In the genomic region with DNA sequence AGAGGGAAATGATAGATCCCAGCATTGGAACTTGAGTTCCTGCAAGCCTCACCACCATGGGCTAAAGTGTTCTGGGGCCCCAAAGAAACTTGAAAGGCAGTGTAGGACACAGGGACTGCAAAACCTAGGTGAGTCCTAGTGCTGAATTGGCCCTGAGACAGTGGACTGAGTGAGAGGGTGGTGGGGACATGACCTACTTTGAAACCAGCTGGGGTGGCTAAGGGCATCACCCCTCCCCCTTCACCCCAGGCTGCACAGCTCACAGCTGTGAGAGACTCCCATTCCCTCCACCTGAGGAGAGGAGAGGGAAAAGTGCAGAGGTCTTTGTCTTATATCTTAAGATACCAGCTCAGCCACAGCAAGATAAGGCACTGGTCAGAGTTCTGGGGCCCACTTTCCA, we compare ENCODE assay signal across 11 cellular contexts.
"Had no signal": no experiment of that assay in that cellular context is flagged by ENCODE, and none has a peak within 500 bp of the region (broad histone marks: within the 10 kb centered on the region; RNA-seq: fewer than 3 reads in every experiment).

No MANE protein-coding gene starts in this region.

- H3K4me1 ChIP-seq: gastrocnemius medialis, sigmoid colon had no signal

- DNase-seq: activated CD4-positive, alpha-beta T cell treated with anti-CD3 and anti-CD28 coated beads, Interleukin-2, amount 50 U/mL, for 48 hours; activated gamma-delta T cell treated with Interleukin-2 at 50 U/mL for 16 hours; effector memory CD4-positive, alpha-beta T cell; gastrocnemius medialis; left colon; naive B cell; ovary; sigmoid colon; stimulated activated CD4-positive, alpha-beta T cell treated with anti-CD3 and anti-CD28 coated beads, Interleukin-2, amount 100 ng/mL, for 24 hours had no signal

- H3K9me3 ChIP-seq: gastrocnemius medialis, ovary, sigmoid colon had no signal

- H3K27me3 ChIP-seq: gastrocnemius medialis, ovary, sigmoid colon had no signal

- ATAC-seq: gastrocnemius medialis; stimulated activated effector memory CD8-positive, alpha-beta T cell treated with anti-CD3 and anti-CD28 coated beads, Interleukin-12 subunit alpha, Interleukin-12 subunit beta, amount 100 ng/mL, for 72 hours had no signal

- H3K4me3 ChIP-seq: gastrocnemius medialis, ovary, sigmoid colon had no signal

- H3K27ac ChIP-seq: gastrocnemius medialis, ovary, sigmoid colon, VCaP had no signal

- H3K36me3 ChIP-seq: gastrocnemius medialis, ovary, sigmoid colon had no signal
